ENCODE assay signal across 34 cellular contexts in genomic region chr3:170844377-170844776, GRCh38.
"Had no signal": no experiment of that assay in that cellular context is flagged by ENCODE, and none has a peak within 500 bp of the region (broad histone marks: within the 10 kb centered on the region; RNA-seq: fewer than 3 reads in every experiment).

No MANE protein-coding gene starts in this region.

- H3K4me3 Mint-ChIP-seq: activated B cell treated with CpG ODN at 0.5 μM for 24 hours; activated CD4-positive, alpha-beta memory T cell treated with anti-CD3 and anti-CD28 coated beads for 36 hours; activated CD4-positive, alpha-beta T cell treated with anti-CD3 and anti-CD28 coated beads, Interleukin-2, amount 10 ng/mL, durations not matched to agents 24 days and 14 days; activated CD8-positive, alpha-beta T cell treated with anti-CD3 and anti-CD28 coated beads for 36 hours; activated naive CD4-positive, alpha-beta T cell treated with anti-CD3 and anti-CD28 coated beads for 36 hours; activated naive CD8-positive, alpha-beta T cell treated with anti-CD3 and anti-CD28 coated beads for 36 hours; activated T-cell treated with anti-CD3 and anti-CD28 coated beads, Interleukin-2, amount 50 U/mL, for 4 hours; activated T-cell treated with anti-CD3 and anti-CD28 coated beads, Interleukin-2, amount 50 U/mL, for 72 hours; activated T-helper 1 cell treated with anti-CD3 and anti-CD28 coated beads, Interleukin-12 subunit alpha, Interleukin-12 subunit beta, Interleukin-2, Interleukin-4 antibody, amounts not matched to agents 30 ng/mL and 10 ng/mL and 1 ng/mL, durations not matched to agents 14 hours and 24 hours and 36 hours; activated T-helper 17 cell treated with anti-CD3 and anti-CD28 coated beads, Interleukin-2, amount 50 U/mL, for 72 hours; T-helper 2 cell treated with Interferon-gamma antibody and Interleukin-4, amounts not matched to agents 5 μg/mL and 100 μg/mL, for 36 hours had no signal

- H3K27ac ChIP-seq: adrenal gland, body of pancreas, brain microvascular endothelial cell, breast epithelium, VCaP had no signal

- H3K4me3 ChIP-seq: adrenal gland, body of pancreas, breast epithelium had no signal

- H3K27ac Mint-ChIP-seq: activated B cell treated with CpG ODN at 0.5 μM for 24 hours; activated CD4-positive, alpha-beta memory T cell treated with anti-CD3 and anti-CD28 coated beads for 36 hours; activated CD4-positive, alpha-beta T cell treated with anti-CD3 and anti-CD28 coated beads, Interleukin-2, amount 10 ng/mL, durations not matched to agents 24 days and 14 days; activated CD8-positive, alpha-beta T cell treated with anti-CD3 and anti-CD28 coated beads for 36 hours; activated naive CD4-positive, alpha-beta T cell treated with anti-CD3 and anti-CD28 coated beads for 36 hours; activated naive CD4-positive, alpha-beta T cell treated with anti-CD3 and anti-CD28 coated beads, Interleukin-2, amount 50 U/mL, for 72 hours; activated naive CD8-positive, alpha-beta T cell treated with anti-CD3 and anti-CD28 coated beads for 36 hours; activated T-cell treated with anti-CD3 and anti-CD28 coated beads, Interleukin-2, amount 50 U/mL, for 72 hours; activated T-helper 1 cell treated with anti-CD3 and anti-CD28 coated beads, Interleukin-12 subunit alpha, Interleukin-12 subunit beta, Interleukin-2, Interleukin-4 antibody, amounts not matched to agents 30 ng/mL and 10 ng/mL and 1 ng/mL, durations not matched to agents 14 hours and 24 hours and 36 hours; activated T-helper 17 cell treated with anti-CD3 and anti-CD28 coated beads, Interleukin-2, amount 50 U/mL, for 72 hours; T-helper 2 cell treated with Interferon-gamma antibody and Interleukin-4, amounts not matched to agents 5 μg/mL and 100 μg/mL, for 36 hours had no signal

- H3K27me3 ChIP-seq: adrenal gland, body of pancreas, brain microvascular endothelial cell, breast epithelium had no signal

- FAIRE-seq: TTC549 had no signal

- H3K36me3 ChIP-seq: adrenal gland, brain microvascular endothelial cell, breast epithelium had no signal

- H3K9me3 Mint-ChIP-seq: activated CD4-positive, alpha-beta T cell treated with anti-CD3 and anti-CD28 coated beads, Interleukin-2, amount 10 ng/mL, durations not matched to agents 24 days and 14 days; activated naive CD4-positive, alpha-beta T cell treated with anti-CD3 and anti-CD28 coated beads, Interleukin-2, amount 50 U/mL, for 72 hours; activated naive CD8-positive, alpha-beta T cell treated with anti-CD3 and anti-CD28 coated beads for 36 hours; activated T-helper 1 cell treated with anti-CD3 and anti-CD28 coated beads, Interleukin-12 subunit alpha, Interleukin-12 subunit beta, Interleukin-2, Interleukin-4 antibody, amounts not matched to agents 30 ng/mL and 10 ng/mL and 1 ng/mL, durations not matched to agents 14 hours and 24 hours and 36 hours; activated T-helper 17 cell treated with anti-CD3 and anti-CD28 coated beads, Interleukin-2, amount 50 U/mL, for 72 hours had no signal

- ATAC-seq: activated CD8-positive, alpha-beta T cell treated with anti-CD3 and anti-CD28 coated beads for 36 hours; activated naive CD4-positive, alpha-beta T cell treated with anti-CD3 and anti-CD28 coated beads, Interleukin-2, amount 50 U/mL, for 72 hours; activated T-cell treated with anti-CD3 and anti-CD28 coated beads, Interleukin-2, amount 50 U/mL, for 4 hours; activated T-cell treated with anti-CD3 and anti-CD28 coated beads, Interleukin-2, amount 50 U/mL, for 72 hours; activated T-helper 17 cell treated with anti-CD3 and anti-CD28 coated beads, Interleukin-2, amount 50 U/mL, for 72 hours; body of pancreas had no signal

- H3K9me3 ChIP-seq: adrenal gland, body of pancreas, breast epithelium had no signal

- DNase-seq: activated B cell treated with CpG ODN at 0.5 μM for 24 hours; activated CD4-positive, alpha-beta memory T cell treated with anti-CD3 and anti-CD28 coated beads for 36 hours; activated CD4-positive, alpha-beta T cell treated with anti-CD3 and anti-CD28 coated beads for 4 hours; activated CD4-positive, alpha-beta T cell treated with anti-CD3 and anti-CD28 coated beads, Interleukin-2, amount 10 ng/mL, durations not matched to agents 24 days and 14 days; activated CD4-positive, alpha-beta T cell treated with anti-CD3 and anti-CD28 coated beads, Interleukin-2, amount 50 U/mL, for 1 hour; activated CD4-positive, alpha-beta T cell treated with anti-CD3 and anti-CD28 coated beads, Interleukin-2, amount 50 U/mL, for 4 hours; activated CD4-positive, CD25-positive, alpha-beta regulatory T cell treated with anti-CD3 and anti-CD28 coated beads, Interleukin-2, amount 50 U/mL, for 72 hours; activated CD8-positive, alpha-beta memory T cell treated with anti-CD3 and anti-CD28 coated beads, Interleukin-2, amount 50 U/mL, for 4 hours; activated CD8-positive, alpha-beta T cell treated with anti-CD3 and anti-CD28 coated beads for 36 hours; activated effector memory CD4-positive, alpha-beta T cell treated with anti-CD3 and anti-CD28 coated beads, Interleukin-2, amount 50 U/mL, for 16 hours; activated gamma-delta T cell treated with Interleukin-2 at 50 U/mL for 16 hours; activated naive CD4-positive, alpha-beta T cell; activated naive CD4-positive, alpha-beta T cell treated with anti-CD3 and anti-CD28 coated beads for 36 hours; activated naive CD4-positive, alpha-beta T cell treated with anti-CD3 and anti-CD28 coated beads, Interleukin-2, amount 50 U/mL, for 16 hours; activated naive CD8-positive, alpha-beta T cell treated with anti-CD3 and anti-CD28 coated beads for 36 hours; activated T-cell treated with anti-CD3 and anti-CD28 coated beads for 4 hours; activated T-cell treated with anti-CD3 and anti-CD28 coated beads, Interleukin-2, amount 50 U/mL, for 1 hour; activated T-cell treated with anti-CD3 and anti-CD28 coated beads, Interleukin-2, amount 50 U/mL, for 4 hours; activated T-cell treated with anti-CD3 and anti-CD28 coated beads, Interleukin-2, amount 50 U/mL, for 72 hours; adrenal gland; amniotic stem cell; aorta; body of pancreas; brain microvascular endothelial cell; central memory CD4-positive, alpha-beta T cell; T-helper 2 cell; T-helper 9 cell had no signal

- H3K4me1 ChIP-seq: adrenal gland, body of pancreas, breast epithelium had no signal

- H3K4me1 Mint-ChIP-seq: activated B cell treated with CpG ODN at 0.5 μM for 24 hours; activated CD4-positive, alpha-beta T cell treated with anti-CD3 and anti-CD28 coated beads, Interleukin-2, amount 10 ng/mL, durations not matched to agents 24 days and 14 days; activated naive CD8-positive, alpha-beta T cell treated with anti-CD3 and anti-CD28 coated beads for 36 hours; activated T-helper 17 cell treated with anti-CD3 and anti-CD28 coated beads, Interleukin-2, amount 50 U/mL, for 72 hours had no signal

- H3K36me3 Mint-ChIP-seq: activated CD4-positive, alpha-beta memory T cell treated with anti-CD3 and anti-CD28 coated beads for 36 hours; activated naive CD4-positive, alpha-beta T cell treated with anti-CD3 and anti-CD28 coated beads, Interleukin-2, amount 50 U/mL, for 72 hours; activated naive CD8-positive, alpha-beta T cell treated with anti-CD3 and anti-CD28 coated beads for 36 hours had no signal
